In the genomic region with DNA sequence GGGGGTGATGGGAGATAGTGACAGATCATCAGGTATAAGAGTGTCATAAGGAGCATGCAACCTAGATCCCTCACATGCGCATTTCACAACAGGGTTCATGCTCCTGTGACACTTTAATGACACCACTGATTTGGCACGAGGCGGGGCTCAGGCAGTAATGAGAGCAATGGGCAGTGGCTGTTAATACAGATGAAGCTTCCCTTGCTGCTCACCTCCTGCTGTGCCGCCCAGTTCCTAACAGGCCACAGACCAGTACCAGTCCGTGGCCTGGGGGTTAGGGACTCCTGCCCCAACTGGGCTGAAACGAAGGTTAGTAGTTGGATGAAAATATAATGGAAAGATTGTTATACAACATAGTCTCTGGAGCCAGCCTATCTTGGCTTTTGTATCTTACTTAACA, we compare ENCODE assay signal across 25 cellular contexts.
DNase-seq lines count a peak whose midpoint lies in the region; ATAC-seq, FAIRE-seq and TF ChIP-seq lines count a peak whose summit lies in the region.
"Had no signal": no experiment of that assay in that cellular context is flagged by ENCODE, and none has a peak within 500 bp of the region (broad histone marks: within the 10 kb centered on the region; RNA-seq: fewer than 3 reads in every experiment).

No MANE protein-coding gene starts in this region.

- H3K4me1 Mint-ChIP-seq in GM23338 = peaks cover 8% of the 10 kb centered on the region; the same call in 2 of the 3 replicates
- H3K4me1 Mint-ChIP-seq in endodermal cell = peaks cover 9% of the 10 kb centered on the region
- H3K4me1 Mint-ChIP-seq: CD4-positive, CD25-positive, alpha-beta regulatory T cell; CD8-positive, alpha-beta memory T cell had no signal

- H3K4me2 ChIP-seq in GM23338 = no peak overlapping the region

- H3K9me3 Mint-ChIP-seq in GM23338 (no peaks in the 10 kb centered on the region), endodermal cell (no peaks in the 10 kb centered on the region)
- H3K9me3 Mint-ChIP-seq: CD8-positive, alpha-beta memory T cell had no signal

- H3K9me3 ChIP-seq in endodermal cell (ENCODE audit: control insufficient read depth, low read length) (no peaks in the 10 kb centered on the region), small intestine (ENCODE audit: control insufficient read depth, low read depth) (no peaks in the 10 kb centered on the region)
- H3K9me3 ChIP-seq: BE2C had no signal

- H3K27me3 ChIP-seq in GM23338 (ENCODE audit: insufficient read depth) (no peaks in the 10 kb centered on the region), endodermal cell (ENCODE audit: control insufficient read depth, insufficient read depth, low read length, poor library complexity, severe bottlenecking) (no peaks in the 10 kb centered on the region), small intestine (ENCODE audit: control insufficient read depth in 2 of 2, insufficient read depth in 2 of 2, low read length in 2 of 2) (no peaks in the 10 kb centered on the region)
- H3K27me3 ChIP-seq: BE2C had no signal

- peak; percentile 43; the same call in 2 of the 3 replicates for ATAC-seq in GM23338

- no peak overlapping the region for H3K4me3 Mint-ChIP-seq in GM23338
- H3K4me3 Mint-ChIP-seq in endodermal cell = no peak overlapping the region
- H3K4me3 Mint-ChIP-seq: CD4-positive, CD25-positive, alpha-beta regulatory T cell; CD8-positive, alpha-beta memory T cell had no signal

- H3K4me1 ChIP-seq in GM23338 (ENCODE audit: insufficient read depth) = 0 out of 2 replicates have a peak, but pooled peaks cover 3% of the 10 kb centered on the region
- no peaks in the 10 kb centered on the region for H3K4me1 ChIP-seq in endodermal cell (ENCODE audit: control insufficient read depth, insufficient read depth, low read length)
- no peaks in the 10 kb centered on the region for H3K4me1 ChIP-seq in small intestine (ENCODE audit: control insufficient read depth in 2 of 2, insufficient read depth in 1 of 2, low read depth in 1 of 2, low read length in 1 of 2)
- H3K4me1 ChIP-seq: BE2C had no signal

- WGBS in endodermal cell (ENCODE audit: insufficient coverage in 1 of 2, insufficient read length in 1 of 2), 2 experiments = 90% methylated on average over 6 of the region's 6 CpGs; no CpG with 5 or more reads in 1 of the 2 experiments
- WGBS in small intestine, 3 donors = 87 to 89% (median 88%) methylated on average over 6 of the region's 6 CpGs

- no peaks in the 10 kb centered on the region for H3K36me3 Mint-ChIP-seq in GM23338 (ENCODE audit: low read depth)
- H3K36me3 Mint-ChIP-seq in endodermal cell (ENCODE audit: low read depth) = no peaks in the 10 kb centered on the region

- H3F3A ChIP-seq in GM23338 (replicated peaks; ENCODE audit: low read depth) = no peaks in the 10 kb centered on the region

- H3K27me3 Mint-ChIP-seq in GM23338 (ENCODE audit: insufficient read depth, low read depth, poor library complexity) (no peaks in the 10 kb centered on the region), endodermal cell (ENCODE audit: insufficient read depth) (no peaks in the 10 kb centered on the region)
- H3K27me3 Mint-ChIP-seq: CD8-positive, alpha-beta memory T cell had no signal

- H3K79me2 ChIP-seq in GM23338 (replicated peaks; ENCODE audit: insufficient read depth) = no peaks in the 10 kb centered on the region

- no peaks in the 10 kb centered on the region; the same call in 1 of the 2 replicates for H3K9me2 ChIP-seq in GM23338 (ENCODE audit: insufficient read depth)

- H3K27ac Mint-ChIP-seq in GM23338 (no peak overlapping the region), endodermal cell (no peak overlapping the region)
- H3K27ac Mint-ChIP-seq: CD4-positive, CD25-positive, alpha-beta regulatory T cell; CD8-positive, alpha-beta memory T cell had no signal

- no peak overlapping the region for H3K9ac ChIP-seq in endodermal cell (ENCODE audit: extremely low read depth, low read length, poor library complexity, severe bottlenecking)

- no peak overlapping the region for H3K4me3 ChIP-seq in GM23338
- H3K4me3 ChIP-seq in LNCaP clone FGC (ENCODE audit: low read depth, low read length) = no peak overlapping the region
- no peak overlapping the region for H3K4me3 ChIP-seq in endodermal cell (ENCODE audit: low read length)
- H3K4me3 ChIP-seq in small intestine (ENCODE audit: low read depth in 1 of 2, low read length in 2 of 2) = no peak overlapping the region

- H3K27ac ChIP-seq in GM23338 (ENCODE audit: low read depth) (no peak overlapping the region), endodermal cell (ENCODE audit: low read depth, low read length) (no peak overlapping the region), small intestine (ENCODE audit: low read depth in 1 of 2, low read length in 1 of 2) (no peak overlapping the region)

- H3K36me3 ChIP-seq in GM23338 (ENCODE audit: insufficient read depth) (no peaks in the 10 kb centered on the region), endodermal cell (ENCODE audit: control insufficient read depth, insufficient read depth, low read length) (no peaks in the 10 kb centered on the region), small intestine (ENCODE audit: control insufficient read depth in 2 of 2, insufficient read depth in 2 of 2, low read length in 2 of 2) (no peaks in the 10 kb centered on the region)
- H3K36me3 ChIP-seq: BE2C had no signal

- FAIRE-seq in small intestine (lab: Jason Lieb, UNC) = no peak
- FAIRE-seq: A204.1, GM12892, HTR-8/SVneo had no signal

- TF ChIP-seq CTCF in GM23338 (conservative IDR thresholded peaks at IDR 0.05; ENCODE audit: low read depth in 2 of 2) (no peak; a peak in 1 of 4 replicates), LNCaP clone FGC (IDR thresholded peaks at IDR 0.05; ENCODE audit: control insufficient read depth, extremely low read depth, insufficient read depth) (peak; percentile 10; the same call in 1 of the 2 replicates), endodermal cell (conservative IDR thresholded peaks at IDR 0.05) (peak; percentile 23)

- no peaks in the 10 kb centered on the region for H4K20me1 ChIP-seq in GM23338 (replicated peaks; ENCODE audit: insufficient read depth)

- no peak overlapping the region for H2AFZ ChIP-seq in GM23338

- DNase-seq in GM23338 (ENCODE audit: low spot score) (peak; percentile 5), LNCaP clone FGC (ENCODE audit: low read depth) (no peak), endodermal cell (peak; percentile 57), small intestine (peak; percentile 2), mucosa of gallbladder (ENCODE audit: low spot score) (no peak), NCI-H1048 (lab: John Stamatoyannopoulos, UW) (no peak), HK-2 (ENCODE audit: unreplicated experiment) (no peak)
- DNase-seq: ACHN; BE2C; C1 segment of cervical spinal cord; CD4-positive, CD25-positive, alpha-beta regulatory T cell; CD8-positive, alpha-beta memory T cell; COR-L47; DMS 273 treated with DMSO at 0.1 percent for 48 hours; DMS53; DND-41; EL; GDM1; GOT3; H7; IMR-90; KBM-7 had no signal

TF ChIP-seq in GM23338, 12 proteins besides CTCF, POLR2A, EP300 and RAD21 (continues in another document):
- TF ChIP-seq POLR2AphosphoS5 (IDR thresholded peaks at IDR 0.05; ENCODE audit: low read depth) (no peak), JUNB (IDR thresholded peaks at IDR 0.05; ENCODE audit: unreplicated experiment) (no peak), ZNF331 (CRISPR knock-in tag; IDR thresholded peaks at IDR 0.05; ENCODE audit: low read depth) (no peak), CREB1 (CRISPR knock-in tag; IDR thresholded peaks at IDR 0.05; ENCODE audit: low read depth) (no peak)
- TF ChIP-seq, protein P1, sequence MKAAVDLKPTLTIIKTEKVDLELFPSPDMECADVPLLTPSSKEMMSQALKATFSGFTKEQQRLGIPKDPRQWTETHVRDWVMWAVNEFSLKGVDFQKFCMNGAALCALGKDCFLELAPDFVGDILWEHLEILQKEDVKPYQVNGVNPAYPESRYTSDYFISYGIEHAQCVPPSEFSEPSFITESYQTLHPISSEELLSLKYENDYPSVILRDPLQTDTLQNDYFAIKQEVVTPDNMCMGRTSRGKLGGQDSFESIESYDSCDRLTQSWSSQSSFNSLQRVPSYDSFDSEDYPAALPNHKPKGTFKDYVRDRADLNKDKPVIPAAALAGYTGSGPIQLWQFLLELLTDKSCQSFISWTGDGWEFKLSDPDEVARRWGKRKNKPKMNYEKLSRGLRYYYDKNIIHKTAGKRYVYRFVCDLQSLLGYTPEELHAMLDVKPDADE (IDR thresholded peaks at IDR 0.05) = no peak
- TF ChIP-seq, protein P2, sequence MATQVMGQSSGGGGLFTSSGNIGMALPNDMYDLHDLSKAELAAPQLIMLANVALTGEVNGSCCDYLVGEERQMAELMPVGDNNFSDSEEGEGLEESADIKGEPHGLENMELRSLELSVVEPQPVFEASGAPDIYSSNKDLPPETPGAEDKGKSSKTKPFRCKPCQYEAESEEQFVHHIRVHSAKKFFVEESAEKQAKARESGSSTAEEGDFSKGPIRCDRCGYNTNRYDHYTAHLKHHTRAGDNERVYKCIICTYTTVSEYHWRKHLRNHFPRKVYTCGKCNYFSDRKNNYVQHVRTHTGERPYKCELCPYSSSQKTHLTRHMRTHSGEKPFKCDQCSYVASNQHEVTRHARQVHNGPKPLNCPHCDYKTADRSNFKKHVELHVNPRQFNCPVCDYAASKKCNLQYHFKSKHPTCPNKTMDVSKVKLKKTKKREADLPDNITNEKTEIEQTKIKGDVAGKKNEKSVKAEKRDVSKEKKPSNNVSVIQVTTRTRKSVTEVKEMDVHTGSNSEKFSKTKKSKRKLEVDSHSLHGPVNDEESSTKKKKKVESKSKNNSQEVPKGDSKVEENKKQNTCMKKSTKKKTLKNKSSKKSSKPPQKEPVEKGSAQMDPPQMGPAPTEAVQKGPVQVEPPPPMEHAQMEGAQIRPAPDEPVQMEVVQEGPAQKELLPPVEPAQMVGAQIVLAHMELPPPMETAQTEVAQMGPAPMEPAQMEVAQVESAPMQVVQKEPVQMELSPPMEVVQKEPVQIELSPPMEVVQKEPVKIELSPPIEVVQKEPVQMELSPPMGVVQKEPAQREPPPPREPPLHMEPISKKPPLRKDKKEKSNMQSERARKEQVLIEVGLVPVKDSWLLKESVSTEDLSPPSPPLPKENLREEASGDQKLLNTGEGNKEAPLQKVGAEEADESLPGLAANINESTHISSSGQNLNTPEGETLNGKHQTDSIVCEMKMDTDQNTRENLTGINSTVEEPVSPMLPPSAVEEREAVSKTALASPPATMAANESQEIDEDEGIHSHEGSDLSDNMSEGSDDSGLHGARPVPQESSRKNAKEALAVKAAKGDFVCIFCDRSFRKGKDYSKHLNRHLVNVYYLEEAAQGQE (IDR thresholded peaks at IDR 0.05; ENCODE audit: unreplicated experiment) = no peak

Comparison
In these comparisons a context has a peak if more than half of its experiments do, and no peak if none do; other contexts are left out.
1. DNase-seq: peak in GM23338 (single experiment), endodermal cell (single experiment) and small intestine (single experiment); none in LNCaP clone FGC (single experiment), mucosa of gallbladder (single experiment), NCI-H1048 (single experiment) and HK-2 (single experiment).
2. CTCF ChIP-seq: peak in LNCaP clone FGC (single experiment) and endodermal cell (single experiment); none in GM23338 (0 of 2).